ENCODE assay signal across 8 cellular contexts in genomic region chr16:75263963-75264445, GRCh38. TPM values are rescaled to one million over a fixed set of nuclear protein-coding genes. Genes with fewer than 3 reads are reported as not detected.
DNase-seq lines count a peak whose midpoint lies in the region; TF ChIP-seq lines count a peak whose summit lies in the region.

No MANE protein-coding gene starts in this region.

- H3K27me3 ChIP-seq in BLaER1 treated with 17β-estradiol and CSF1 and Interleukin-3, amounts not matched to agents 10 nM and 100 nM, result peaks cover 54 to 99% (median 70%) of the 10 kb centered on the region in 11 experiments
- H3K27me3 ChIP-seq in PC-9 (ENCODE audit: insufficient read depth, low read depth) (no peaks in the 10 kb centered on the region), esophagus muscularis mucosa (no peaks in the 10 kb centered on the region), neuron (ENCODE audit: insufficient read depth, low read length) (no peaks in the 10 kb centered on the region)

- no peak overlapping the region for H3K27ac ChIP-seq in BLaER1 treated with 17β-estradiol and CSF1 and Interleukin-3, amounts not matched to agents 10 nM and 100 nM
- H3K27ac ChIP-seq in PC-9 (no peak overlapping the region), esophagus muscularis mucosa (replicated peaks in 1 of 4) (peak overlapping the region; percentile 91 to 93 (median 93))

- H3K4me3 ChIP-seq in BLaER1 treated with 17β-estradiol and CSF1 and Interleukin-3, amounts not matched to agents 10 nM and 100 nM, result no peak overlapping the region
- H3K4me3 ChIP-seq in PC-9, result peak overlapping the region; percentile 99; the same call in 1 of the 2 replicates
- peak overlapping the region; percentile 86 to 99 (median 92) for H3K4me3 ChIP-seq in esophagus muscularis mucosa
- peak overlapping the region; percentile 93 for H3K4me3 ChIP-seq in neuron (ENCODE audit: low read length)

- peak overlapping the region in 6 of 11 experiments; percentile 94 to 99 (median 98); a peak in 7 of 22 replicates for H3K4me2 ChIP-seq in BLaER1 treated with 17β-estradiol and CSF1 and Interleukin-3, amounts not matched to agents 10 nM and 100 nM
- peak overlapping the region; percentile 99 for H3K4me2 ChIP-seq in PC-9

- intact Hi-C loops in PC-9 (cut with micrococcal nuclease; ENCODE audit: unreplicated experiment) (loop anchor here (1.0 kb wide), 1 partner anchor 19 kb away; no protein-coding TSS in a partner anchor), esophagus muscularis mucosa (cut with DNase I) (no loop called here), posterior cingulate gyrus (cut with DNase I) (no loop called here)

- no peak overlapping the region for H3K9ac ChIP-seq in BLaER1 treated with 17β-estradiol and CSF1 and Interleukin-3, amounts not matched to agents 10 nM and 100 nM

- no peak for TF ChIP-seq POLR2A in esophagus muscularis mucosa (IDR thresholded peaks at IDR 0.05; ENCODE audit: low read depth)

- H3K79me2 ChIP-seq in PC-9 (ENCODE audit: low read depth), result peaks cover 63% of the 10 kb centered on the region

- no peaks in the 10 kb centered on the region for H3K9me2 ChIP-seq in PC-9 (ENCODE audit: insufficient read depth)

- DNase-seq in PC-9 (peak; percentile 55 to 63), esophagus muscularis mucosa (ENCODE audit: extremely low spot score) (no peak), NCI-H2081 (lab: John Stamatoyannopoulos, UW) (no peak), occipital lobe (lab: John Stamatoyannopoulos, UW) (no peak), cerebellar nuclear complex (lab: John Stamatoyannopoulos, UW) (no peak), posterior cingulate gyrus (no peak)

- CTCF ChIA-PET in PC-9 (lab: Charles Lee), result no interaction called here

- H2AFZ ChIP-seq in PC-9 (no peak overlapping the region), neuron (ENCODE audit: low read depth, low read length) (no peak overlapping the region)

- peaks cover 5 to 88% (median 43%) of the 10 kb centered on the region in 11 experiments; a peak in 19 of 22 replicates for H4K20me1 ChIP-seq in BLaER1 treated with 17β-estradiol and CSF1 and Interleukin-3, amounts not matched to agents 10 nM and 100 nM
- H4K20me1 ChIP-seq in PC-9 (ENCODE audit: insufficient read depth), result peaks cover 47% of the 10 kb centered on the region

- no peaks in the 10 kb centered on the region for H3K36me3 ChIP-seq in BLaER1 treated with 17β-estradiol and CSF1 and Interleukin-3, amounts not matched to agents 10 nM and 100 nM
- H3K36me3 ChIP-seq in PC-9 (ENCODE audit: low read depth), result 0 out of 2 replicates have a peak, but pooled peaks cover 3% of the 10 kb centered on the region
- peaks cover 0 to 5% (median 0%) of the 10 kb centered on the region in 4 donors for H3K36me3 ChIP-seq in esophagus muscularis mucosa
- H3K36me3 ChIP-seq in neuron (ENCODE audit: insufficient read depth, low read length), result peaks cover 15% of the 10 kb centered on the region

- TF ChIP-seq EP300 in esophagus muscularis mucosa (IDR thresholded peaks at IDR 0.05), result no peak

- H3K9me3 ChIP-seq in BLaER1 treated with 17β-estradiol and CSF1 and Interleukin-3, amounts not matched to agents 10 nM and 100 nM (replicated peaks in 1 of 11), result no peaks in the 10 kb centered on the region
- no peaks in the 10 kb centered on the region for H3K9me3 ChIP-seq in PC-9 (ENCODE audit: insufficient read depth, low read depth)
- H3K9me3 ChIP-seq in esophagus muscularis mucosa, result no peaks in the 10 kb centered on the region
- H3K9me3 ChIP-seq in neuron (ENCODE audit: low read length), result no peaks in the 10 kb centered on the region

- H3K4me1 ChIP-seq in BLaER1 treated with 17β-estradiol and CSF1 and Interleukin-3, amounts not matched to agents 10 nM and 100 nM, result peaks cover 10 to 32% (median 18%) of the 10 kb centered on the region in 10 experiments; a peak in 19 of 20 replicates
- H3K4me1 ChIP-seq in PC-9 (replicated peaks; ENCODE audit: insufficient read depth), result peaks cover 43% of the 10 kb centered on the region
- peaks cover 65 to 83% (median 79%) of the 10 kb centered on the region in 4 donors for H3K4me1 ChIP-seq in esophagus muscularis mucosa
- peaks cover 49% of the 10 kb centered on the region for H3K4me1 ChIP-seq in neuron (ENCODE audit: insufficient read depth, low read length)

- 16% methylated on average over 4 of the region's 8 CpGs for WGBS in esophagus muscularis mucosa

- BruUV-seq in PC-9 (replicated peaks; lab: Mats Ljungman, UMichigan), result no TSS peak

- POLR2A ChIA-PET in PC-9 (lab: Charles Lee; ENCODE audit: unreplicated experiment), result interaction anchor here (0.6 kb wide), 1 partner anchor 19 kb away, joined by 6 read pairs; no protein-coding TSS in a partner anchor

- peaks cover 7% of the 10 kb centered on the region; the same call in 1 of the 2 replicates for H3F3A ChIP-seq in PC-9 (ENCODE audit: insufficient read depth, low read depth)

- no peak for TF ChIP-seq CTCF in PC-9 (conservative IDR thresholded peaks at IDR 0.05)
- TF ChIP-seq CTCF in esophagus muscularis mucosa (IDR thresholded peaks at IDR 0.05), result no peak

RNA-seq across cellular contexts. Expression of gene BCAR1, which starts 12.6 kb away (rescaled TPM):
- 53.9 and 62.5 TPM in 2 replicates for total RNA-seq in PC-9 (2021)
- 10 to 100 TPM; 31.6 to 67.1 (median 54.8) TPM for total RNA-seq in esophagus muscularis mucosa
- 15.4 TPM for total RNA-seq in occipital lobe

RNA-seq across cellular contexts. Expression of gene CTRB1, which starts 45.2 kb away (rescaled TPM):
- total RNA-seq in PC-9 (2021) (not detected in 2 replicates), esophagus muscularis mucosa (not detected), occipital lobe (not detected)

RNA-seq across cellular contexts. Expression of gene CTRB2, which starts 57.0 kb away (rescaled TPM):
- not detected in 2 replicates for total RNA-seq in PC-9 (2021)
- not detected for total RNA-seq in esophagus muscularis mucosa
- not detected for total RNA-seq in occipital lobe

Comparison
In these comparisons a context has a peak if more than half of its experiments do, and no peak if none do; other contexts are left out.
1. H3K27ac ChIP-seq: peak in esophagus muscularis mucosa (4 of 4); none in BLaER1 treated with 17β-estradiol and CSF1 and Interleukin-3, amounts not matched to agents 10 nM and 100 nM (0 of 11) and PC-9 (single experiment).
2. H3K4me3 ChIP-seq: peak in PC-9 (single experiment), esophagus muscularis mucosa (4 of 4) and neuron (single experiment); none in BLaER1 treated with 17β-estradiol and CSF1 and Interleukin-3, amounts not matched to agents 10 nM and 100 nM (0 of 10).
3. DNase-seq: peak in PC-9 (2 of 2); none in esophagus muscularis mucosa (single experiment), NCI-H2081 (0 of 2), occipital lobe (single experiment), cerebellar nuclear complex (0 of 2) and posterior cingulate gyrus (0 of 10).